In the genomic region with DNA sequence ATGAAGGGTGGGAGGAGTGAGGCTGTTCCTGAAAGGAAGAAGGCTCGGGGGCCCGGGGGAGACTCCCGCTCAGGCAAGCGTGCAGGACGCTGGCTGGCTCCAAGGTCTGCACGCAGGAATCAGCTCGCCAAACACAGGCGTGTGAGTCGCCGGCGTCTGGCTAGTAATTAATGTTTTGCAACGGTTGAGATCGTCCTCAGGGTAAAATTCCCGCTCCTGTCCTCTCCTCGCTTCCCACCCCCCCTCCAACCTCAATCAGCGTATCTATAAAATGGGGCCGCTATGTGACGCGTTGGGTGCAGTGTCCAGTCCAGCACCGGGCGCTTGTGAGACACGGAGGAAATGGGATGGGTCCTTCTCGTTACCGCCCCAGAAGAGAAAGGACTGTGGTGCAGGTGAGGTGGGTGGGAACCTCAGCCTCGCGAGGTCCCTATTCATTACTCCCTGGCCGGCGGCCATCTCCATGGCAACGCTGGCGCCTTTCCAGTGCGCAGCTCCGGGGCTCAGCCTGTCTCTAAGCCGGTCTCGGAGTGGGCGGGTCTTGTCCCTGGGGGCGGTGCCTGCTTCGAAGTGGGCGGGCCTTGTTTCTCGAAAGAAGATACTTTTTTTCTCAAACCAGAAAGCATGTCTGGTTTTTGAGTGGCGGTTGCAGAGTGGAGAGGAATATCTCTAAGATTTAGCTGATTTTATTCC, we compare ENCODE assay signal across 8 cellular contexts. TPM values are rescaled to one million over a fixed set of nuclear protein-coding genes. Genes with fewer than 3 reads are reported as not detected.
DNase-seq lines count a peak whose midpoint lies in the region; ATAC-seq and TF ChIP-seq lines count a peak whose summit lies in the region.

No MANE protein-coding gene starts in this region.

- H3K27me3 ChIP-seq in OCI-LY3 (ENCODE audit: low read depth, low read length) = no peaks in the 10 kb centered on the region
- peaks cover 4% of the 10 kb centered on the region for H3K27me3 ChIP-seq in mononuclear cell (ENCODE audit: insufficient read depth, low read length)

- no peaks in the 10 kb centered on the region for H4K20me1 ChIP-seq in OCI-LY3 (ENCODE audit: insufficient read depth, low read length)

- DNase-seq in C1 segment of cervical spinal cord (lab: John Stamatoyannopoulos, UW) (peak; percentile 6 to 90 (median 80)), HuH-7 (ENCODE audit: low spot score) (peak; percentile 98), activated T-cell treated with anti-CD3 and anti-CD28 coated beads for 4 hours (peak; percentile 90), epithelial cell of esophagus (ENCODE audit: low read depth) (peak; percentile 96)
- peak; percentile 78 to 84 for DNase-seq in stimulated activated CD8-positive, alpha-beta memory T cell treated with anti-CD3 and anti-CD28 coated beads, Interleukin-2, amount 100 ng/mL, for 1 hour (ENCODE audit: low read depth in 2 of 2)

- H3K79me2 ChIP-seq in OCI-LY3 (ENCODE audit: low read length) = no peaks in the 10 kb centered on the region

- no peaks in the 10 kb centered on the region for H3K9me3 ChIP-seq in OCI-LY3 (ENCODE audit: insufficient read depth, low read length)
- H3K9me3 ChIP-seq in mononuclear cell (ENCODE audit: low read depth, low read length) = no peaks in the 10 kb centered on the region

- H3K36me3 ChIP-seq in OCI-LY3 (replicated peaks; ENCODE audit: low read depth, low read length) = peaks cover 7% of the 10 kb centered on the region

- H2AFZ ChIP-seq in OCI-LY3 (ENCODE audit: low read depth, low read length) = 0 out of 2 replicates have a peak overlapping the region, but pooled peaks have one; percentile 17

- H3K4me1 ChIP-seq in OCI-LY3 (ENCODE audit: low read length) (peaks cover 5% of the 10 kb centered on the region; the same call in 1 of the 2 replicates), mononuclear cell (ENCODE audit: insufficient read depth, low read length) (peaks cover 23% of the 10 kb centered on the region)

- ATAC-seq in GM21360 (IDR thresholded peaks at IDR 0.05; ENCODE audit: unreplicated experiment) = peak; percentile 71

- H3K4me2 ChIP-seq in OCI-LY3 (ENCODE audit: low read length) = peak overlapping the region; percentile 39

- H3K4me3 ChIP-seq in OCI-LY3 (ENCODE audit: low read length) = peak overlapping the region; percentile 32
- peak overlapping the region; percentile 42 for H3K4me3 ChIP-seq in epithelial cell of esophagus (ENCODE audit: low read length)
- peak overlapping the region; percentile 5 for H3K4me3 ChIP-seq in mononuclear cell (ENCODE audit: low read length)

- no peak overlapping the region for H3K27ac ChIP-seq in OCI-LY3 (ENCODE audit: low read length)

- no peak for TF ChIP-seq CTCF in OCI-LY3 (IDR thresholded peaks at IDR 0.05; ENCODE audit: low read depth, low read length)
- no peak for TF ChIP-seq CTCF in epithelial cell of esophagus (IDR thresholded peaks at IDR 0.05; ENCODE audit: insufficient read depth, low read depth, low read length, missing control alignments)

- H3K9ac ChIP-seq in OCI-LY3 (ENCODE audit: low read length) = no peak overlapping the region

RNA-seq across cellular contexts. Expression of a gene that starts 6.5 kb away (rescaled TPM):
- 2.7 TPM for total RNA-seq in mononuclear cell

RNA-seq across cellular contexts. Expression of a gene that starts 12.2 kb away (rescaled TPM):
- total RNA-seq in mononuclear cell = 2.2 TPM

RNA-seq across cellular contexts. Expression of a gene that starts 13.0 kb away (rescaled TPM):
- total RNA-seq in mononuclear cell = 9.6 TPM

RNA-seq across cellular contexts. Expression of a gene that starts 18.3 kb away (rescaled TPM):
- 3.3 TPM for total RNA-seq in mononuclear cell

RNA-seq across cellular contexts. Expression of a gene that starts 37.2 kb away (rescaled TPM):
- total RNA-seq in mononuclear cell = 6.3 TPM
